1 cellular context compared by ENCODE assay signal in the genomic region with DNA sequence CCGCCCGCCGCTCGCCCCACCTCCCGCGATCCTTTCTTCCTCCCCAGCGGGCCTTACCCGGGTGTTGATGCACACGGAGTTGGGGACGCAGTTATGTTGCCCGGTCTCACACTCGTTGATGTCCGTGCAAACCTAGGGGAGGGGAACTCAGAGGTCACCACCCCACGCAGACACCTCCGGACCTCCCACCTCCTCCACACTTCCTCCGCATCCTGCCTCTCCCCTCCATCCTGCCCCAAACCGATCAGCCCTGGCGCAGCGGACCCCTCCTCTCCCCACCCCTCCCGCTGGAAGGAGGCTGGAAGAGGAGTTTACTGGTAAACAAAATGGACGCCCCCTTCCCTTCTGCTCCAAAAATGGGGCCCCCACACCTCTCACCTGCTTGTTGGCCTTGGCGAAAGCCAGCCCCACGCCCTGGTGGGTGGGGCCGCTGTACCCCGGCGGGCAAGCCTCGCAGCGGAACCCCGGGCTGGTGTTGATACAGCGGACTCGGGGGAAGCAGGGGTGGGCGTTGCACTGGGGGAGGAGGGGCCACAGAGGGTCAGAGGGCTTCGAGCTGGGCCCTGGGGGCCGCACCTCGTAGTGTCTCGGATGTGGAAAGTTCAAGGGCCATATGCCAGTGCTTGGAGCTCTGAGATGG.
TF ChIP-seq lines count a peak whose summit lies in the region.

No MANE protein-coding gene starts in this region.

TF ChIP-seq in WTC11, 78 proteins besides CTCF, POLR2A, EP300 and RAD21 (continued from another document):
- TF ChIP-seq, protein P1, sequence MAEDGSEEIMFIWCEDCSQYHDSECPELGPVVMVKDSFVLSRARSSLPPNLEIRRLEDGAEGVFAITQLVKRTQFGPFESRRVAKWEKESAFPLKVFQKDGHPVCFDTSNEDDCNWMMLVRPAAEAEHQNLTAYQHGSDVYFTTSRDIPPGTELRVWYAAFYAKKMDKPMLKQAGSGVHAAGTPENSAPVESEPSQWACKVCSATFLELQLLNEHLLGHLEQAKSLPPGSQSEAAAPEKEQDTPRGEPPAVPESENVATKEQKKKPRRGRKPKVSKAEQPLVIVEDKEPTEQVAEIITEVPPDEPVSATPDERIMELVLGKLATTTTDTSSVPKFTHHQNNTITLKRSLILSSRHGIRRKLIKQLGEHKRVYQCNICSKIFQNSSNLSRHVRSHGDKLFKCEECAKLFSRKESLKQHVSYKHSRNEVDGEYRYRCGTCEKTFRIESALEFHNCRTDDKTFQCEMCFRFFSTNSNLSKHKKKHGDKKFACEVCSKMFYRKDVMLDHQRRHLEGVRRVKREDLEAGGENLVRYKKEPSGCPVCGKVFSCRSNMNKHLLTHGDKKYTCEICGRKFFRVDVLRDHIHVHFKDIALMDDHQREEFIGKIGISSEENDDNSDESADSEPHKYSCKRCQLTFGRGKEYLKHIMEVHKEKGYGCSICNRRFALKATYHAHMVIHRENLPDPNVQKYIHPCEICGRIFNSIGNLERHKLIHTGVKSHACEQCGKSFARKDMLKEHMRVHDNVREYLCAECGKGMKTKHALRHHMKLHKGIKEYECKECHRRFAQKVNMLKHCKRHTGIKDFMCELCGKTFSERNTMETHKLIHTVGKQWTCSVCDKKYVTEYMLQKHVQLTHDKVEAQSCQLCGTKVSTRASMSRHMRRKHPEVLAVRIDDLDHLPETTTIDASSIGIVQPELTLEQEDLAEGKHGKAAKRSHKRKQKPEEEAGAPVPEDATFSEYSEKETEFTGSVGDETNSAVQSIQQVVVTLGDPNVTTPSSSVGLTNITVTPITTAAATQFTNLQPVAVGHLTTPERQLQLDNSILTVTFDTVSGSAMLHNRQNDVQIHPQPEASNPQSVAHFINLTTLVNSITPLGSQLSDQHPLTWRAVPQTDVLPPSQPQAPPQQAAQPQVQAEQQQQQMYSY (CRISPR knock-in tag; IDR thresholded peaks at IDR 0.05): no peak
- TF ChIP-seq SP1 (CRISPR knock-in tag; conservative IDR thresholded peaks at IDR 0.05) (no peak), FOXP1 (CRISPR knock-in tag; IDR thresholded peaks at IDR 0.05; ENCODE audit: borderline replicate concordance) (peak; percentile 4; the same call in 1 of the 2 replicates)
TF ChIP-seq in WTC11: peak in this region for 2.
